Comparison of ENCODE assay signal across 19 cellular contexts in the genomic region with DNA sequence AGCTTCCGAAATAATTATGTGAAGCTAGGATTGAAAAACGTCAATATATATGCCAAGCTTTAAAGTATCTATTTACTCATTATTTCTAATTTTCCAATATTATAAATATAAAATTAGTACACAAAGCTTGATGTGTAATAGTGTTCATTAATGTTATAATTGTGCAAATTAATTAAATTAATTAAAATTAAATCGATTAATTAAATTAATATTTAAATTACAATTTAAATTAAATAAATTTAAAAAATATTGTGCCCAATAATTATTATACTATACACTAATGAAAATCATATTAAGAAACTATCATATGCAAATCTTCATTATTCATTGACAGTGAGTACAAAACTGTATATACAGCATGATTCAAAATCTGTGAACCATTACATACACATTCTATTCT.
A peak's percentile ranks its signal among the peaks of the same experiment; 100 is the strongest.
DNase-seq lines count a peak whose midpoint lies in the region; FAIRE-seq and TF ChIP-seq lines count a peak whose summit lies in the region.
"Had no signal": no experiment of that assay in that cellular context is flagged by ENCODE, and none has a peak within 500 bp of the region (broad histone marks: within the 10 kb centered on the region; RNA-seq: fewer than 3 reads in every experiment).

No MANE protein-coding gene starts in this region.

- DNase-seq in kidney (no peak), small intestine (no peak), endodermal cell (no peak), cardiac septum (ENCODE audit: low spot score) (no peak), DMS53 treated with DMSO at 0.1 percent for 48 hours (lab: John Stamatoyannopoulos, UW; ENCODE audit: unreplicated experiment) (no peak)
- DNase-seq: 8988T; C1 segment of cervical spinal cord; Calu3; CD4-positive, alpha-beta memory T cell; COR-L47; DMS53; DND-41; GF-D8; H9 had no signal

- no peak overlapping the region for H3K9ac ChIP-seq in kidney (ENCODE audit: low read length in 2 of 2)
- no peak overlapping the region for H3K9ac ChIP-seq in endodermal cell (ENCODE audit: extremely low read depth, low read length, poor library complexity, severe bottlenecking)

- no peaks in the 10 kb centered on the region for H3K9me3 Mint-ChIP-seq in endodermal cell
- H3K9me3 Mint-ChIP-seq: GM23338, H9 had no signal

- H3K4me1 ChIP-seq in kidney (ENCODE audit: control insufficient read depth in 1 of 2, insufficient read depth in 1 of 2, low read depth in 1 of 2, low read length in 2 of 2) (no peaks in the 10 kb centered on the region), small intestine (ENCODE audit: control insufficient read depth in 2 of 2, insufficient read depth in 1 of 2, low read depth in 1 of 2, low read length in 1 of 2) (no peaks in the 10 kb centered on the region), endodermal cell (ENCODE audit: control insufficient read depth, insufficient read depth, low read length) (no peaks in the 10 kb centered on the region)

- H3K4me1 Mint-ChIP-seq in endodermal cell = no peaks in the 10 kb centered on the region
- H3K4me1 Mint-ChIP-seq: CD4-positive, alpha-beta memory T cell; GM23338; H9 had no signal

- FAIRE-seq in G401.6 (lab: Jason Lieb, UNC) (peak; percentile 91), colon (lab: Jason Lieb, UNC) (peak; percentile 75), kidney (lab: Jason Lieb, UNC) (peak; percentile 96), small intestine (lab: Jason Lieb, UNC) (peak; percentile 57)
- FAIRE-seq: GM12891, GM18507 had no signal

- no peak overlapping the region for H3K4me3 Mint-ChIP-seq in endodermal cell
- H3K4me3 Mint-ChIP-seq: CD4-positive, alpha-beta memory T cell; GM23338; H9 had no signal

- TF ChIP-seq CTCF in kidney (IDR thresholded peaks at IDR 0.05; ENCODE audit: borderline replicate concordance, extremely low read depth, insufficient read depth) (no peak), endodermal cell (conservative IDR thresholded peaks at IDR 0.05) (no peak)

- H3K27me3 Mint-ChIP-seq in endodermal cell (ENCODE audit: insufficient read depth) = no peaks in the 10 kb centered on the region
- H3K27me3 Mint-ChIP-seq: CD4-positive, alpha-beta memory T cell had no signal

- H3K36me3 Mint-ChIP-seq in endodermal cell (ENCODE audit: low read depth) = no peaks in the 10 kb centered on the region
- H3K36me3 Mint-ChIP-seq: CD4-positive, alpha-beta memory T cell had no signal

- H3K4me3 ChIP-seq in kidney (ENCODE audit: low read length in 2 of 2) (no peak overlapping the region), small intestine (ENCODE audit: low read depth in 1 of 2, low read length in 2 of 2) (no peak overlapping the region), endodermal cell (ENCODE audit: low read length) (no peak overlapping the region)
- H3K4me3 ChIP-seq: GM23338 had no signal

- no peak overlapping the region for H3K27ac ChIP-seq in kidney (ENCODE audit: low read depth in 2 of 2, low read length in 2 of 2)
- H3K27ac ChIP-seq in small intestine (ENCODE audit: low read depth in 1 of 2, low read length in 1 of 2) = no peak overlapping the region
- no peak overlapping the region for H3K27ac ChIP-seq in endodermal cell (ENCODE audit: low read depth, low read length)

- 70 to 82% (median 77%) methylated on average over 3 of the region's 3 CpGs for WGBS in small intestine, 3 donors
- WGBS in endodermal cell (ENCODE audit: insufficient coverage in 1 of 2, insufficient read length in 1 of 2), 2 experiments = no CpG with 5 or more reads among the region's 3 CpGs

- H3K9me3 ChIP-seq in kidney (ENCODE audit: control insufficient read depth in 1 of 2, low read length in 2 of 2) (no peaks in the 10 kb centered on the region), small intestine (ENCODE audit: control insufficient read depth, low read depth) (no peaks in the 10 kb centered on the region), endodermal cell (ENCODE audit: control insufficient read depth, low read length) (no peaks in the 10 kb centered on the region)

- H3K27me3 ChIP-seq in small intestine (ENCODE audit: control insufficient read depth in 2 of 2, insufficient read depth in 2 of 2, low read length in 2 of 2) (no peaks in the 10 kb centered on the region), endodermal cell (ENCODE audit: control insufficient read depth, insufficient read depth, low read length, poor library complexity, severe bottlenecking) (no peaks in the 10 kb centered on the region)

- intact Hi-C loops in kidney (cut with DNase I) = no loop called here
- intact Hi-C loops in cardiac septum (cut with DNase I) = no loop called here

- H3K36me3 ChIP-seq in kidney (ENCODE audit: control insufficient read depth in 1 of 2, insufficient read depth in 2 of 2, low read length in 2 of 2) = no peaks in the 10 kb centered on the region
- H3K36me3 ChIP-seq in small intestine (ENCODE audit: control insufficient read depth in 2 of 2, insufficient read depth in 2 of 2, low read length in 2 of 2) = no peaks in the 10 kb centered on the region
- H3K36me3 ChIP-seq in endodermal cell (ENCODE audit: control insufficient read depth, insufficient read depth, low read length) = no peaks in the 10 kb centered on the region

- no peak overlapping the region for H3K27ac Mint-ChIP-seq in endodermal cell
- H3K27ac Mint-ChIP-seq: CD4-positive, alpha-beta memory T cell; GM23338; H9 had no signal
